Comparison of ENCODE assay signal across 20 cellular contexts in the genomic region with DNA sequence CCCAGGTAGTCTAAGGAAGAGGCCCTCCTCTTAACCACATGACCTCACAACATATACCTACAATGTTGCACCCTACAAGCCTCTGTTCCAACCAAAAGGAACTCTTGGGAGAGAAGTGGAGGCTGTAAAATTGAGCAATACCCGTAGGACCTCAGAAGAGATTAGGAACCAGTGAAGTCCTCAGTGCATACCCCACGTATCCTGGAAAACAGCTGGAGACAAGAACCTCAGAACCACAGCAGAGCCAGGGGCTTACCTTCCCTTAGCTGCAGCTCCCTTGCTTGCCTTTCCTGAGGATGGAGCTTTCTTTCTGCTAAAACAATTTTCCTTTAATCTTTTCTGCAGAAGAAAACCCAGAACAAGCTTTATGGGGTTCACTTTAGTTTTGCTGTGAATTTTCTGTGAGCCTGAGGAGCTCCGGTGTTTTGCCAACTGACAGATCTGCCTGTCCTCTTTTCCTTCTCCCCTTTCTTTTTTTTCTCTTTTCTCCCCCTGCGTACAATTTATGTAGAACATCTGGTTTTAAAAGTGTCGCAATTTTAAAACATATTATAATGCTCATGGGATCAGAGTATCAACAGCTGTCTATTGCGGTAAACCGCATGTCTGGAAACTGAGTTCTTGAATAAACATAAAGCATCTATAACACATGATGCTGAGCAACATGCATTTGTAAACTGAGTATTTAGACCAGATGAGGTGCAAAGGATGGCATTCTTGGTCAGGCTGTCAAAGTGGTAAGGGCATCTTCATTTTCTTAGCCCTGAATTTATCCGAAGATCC.
A peak's percentile ranks its signal among the peaks of the same experiment; 100 is the strongest.
DNase-seq lines count a peak whose midpoint lies in the region; ATAC-seq and FAIRE-seq lines count a peak whose summit lies in the region.
"Had no signal": no experiment of that assay in that cellular context is flagged by ENCODE, and none has a peak within 500 bp of the region (broad histone marks: within the 10 kb centered on the region; RNA-seq: fewer than 3 reads in every experiment).

No MANE protein-coding gene starts in this region.

- ATAC-seq in left ventricle myocardium superior (peak; percentile 81), left cardiac atrium (no peak), sciatic nerve (peak; percentile 73), left colon (no peak), T-helper 17 cell (no peak)

- intact Hi-C loops in left ventricle myocardium superior (cut with micrococcal nuclease) (no loop called here), left cardiac atrium (cut with DNase I) (no loop called here), sciatic nerve (cut with DNase I) (no loop called here), left colon (cut with DNase I, micrococcal nuclease) (no loop called here)

- H3K27me3 Mint-ChIP-seq in T-helper 17 cell: peaks cover 4% of the 10 kb centered on the region
- H3K27me3 Mint-ChIP-seq: CD4-positive, CD25-positive, alpha-beta regulatory T cell had no signal

- no peak overlapping the region for H3K27ac Mint-ChIP-seq in T-helper 17 cell
- H3K27ac Mint-ChIP-seq: CD4-positive, CD25-positive, alpha-beta regulatory T cell had no signal

- FAIRE-seq in frontal cortex (lab: Jason Lieb, UNC): no peak
- FAIRE-seq: G401.6, H54 had no signal

- H3K9me3 ChIP-seq in T-helper 17 cell (ENCODE audit: control insufficient read depth, low read length, poor library complexity, severe bottlenecking): no peaks in the 10 kb centered on the region
- H3K9me3 ChIP-seq: BE2C, Caco-2 had no signal

- DNase-seq in left ventricle myocardium superior (no peak), left cardiac atrium (no peak), fibroblast of gingiva (ENCODE audit: low read depth) (peak; percentile 65), sciatic nerve (ENCODE audit: low spot score) (no peak), dermis blood vessel endothelial cell (no peak), left colon (no peak), frontal cortex (ENCODE audit: low spot score in 2 of 2) (no peak), T-helper 17 cell (no peak)
- DNase-seq: BE2C; Caco-2; CD4-positive, CD25-positive, alpha-beta regulatory T cell; KG1; MV-4-11; NCI-H1417; NCI-H187; NCI-H2107; NCI-H510A; NCI-H748 treated with DMSO at 0.1 percent for 48 hours had no signal

- no peak overlapping the region for H3K4me3 Mint-ChIP-seq in T-helper 17 cell
- H3K4me3 Mint-ChIP-seq: CD4-positive, CD25-positive, alpha-beta regulatory T cell had no signal

- no peaks in the 10 kb centered on the region for H3K36me3 Mint-ChIP-seq in T-helper 17 cell (ENCODE audit: low read depth)
- H3K36me3 Mint-ChIP-seq: CD4-positive, CD25-positive, alpha-beta regulatory T cell had no signal

- H3K4me1 Mint-ChIP-seq in T-helper 17 cell: no peaks in the 10 kb centered on the region
- H3K4me1 Mint-ChIP-seq: CD4-positive, CD25-positive, alpha-beta regulatory T cell had no signal

Comparison
In these comparisons a context has a peak if more than half of its experiments do, and no peak if none do; other contexts are left out.
1. ATAC-seq: peak in left ventricle myocardium superior (single experiment) and sciatic nerve (single experiment); none in left cardiac atrium (0 of 2), left colon (single experiment) and T-helper 17 cell (single experiment).